ENCODE assay signal across 16 cellular contexts in the genomic region with DNA sequence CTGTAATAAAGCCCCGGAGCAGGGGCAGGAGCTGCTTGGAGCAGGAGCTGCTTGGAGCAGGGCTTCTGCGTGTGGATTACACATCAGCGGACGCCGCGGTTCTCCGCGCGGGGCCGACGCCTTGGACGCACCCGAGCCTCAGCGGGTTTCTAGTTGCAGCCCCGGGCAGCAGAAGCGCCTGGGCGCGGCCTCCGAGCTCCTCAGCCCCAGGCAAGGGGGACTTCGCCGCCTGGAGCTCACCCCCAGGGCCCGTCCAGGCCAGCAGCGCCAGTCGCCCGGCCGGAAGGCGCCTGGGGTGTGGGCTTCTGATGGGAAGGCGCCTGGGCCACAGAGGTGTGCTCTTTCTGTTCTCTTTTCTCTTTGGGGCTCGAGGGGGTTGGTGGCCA. TPM values are rescaled to one million over a fixed set of nuclear protein-coding genes. Genes with fewer than 3 reads are reported as not detected.
DNase-seq lines count a peak whose midpoint lies in the region; ATAC-seq and TF ChIP-seq lines count a peak whose summit lies in the region.
"Had no signal": no experiment of that assay in that cellular context is flagged by ENCODE, and none has a peak within 500 bp of the region (broad histone marks: within the 10 kb centered on the region; RNA-seq: fewer than 3 reads in every experiment).

No MANE protein-coding gene starts in this region.

- peaks cover 4% of the 10 kb centered on the region for H3K4me1 Mint-ChIP-seq in activated CD4-positive, alpha-beta T cell treated with anti-CD3 and anti-CD28 coated beads, Interleukin-2, amount 10 ng/mL, durations not matched to agents 24 days and 14 days

- TF ChIP-seq POLR2A in stomach (IDR thresholded peaks at IDR 0.05), result no peak

- no peak for TF ChIP-seq EP300 in stomach (IDR thresholded peaks at IDR 0.05)
- no peak for TF ChIP-seq EP300 in SK-N-SH (IDR thresholded peaks at IDR 0.05; ENCODE audit: borderline replicate concordance in 1 of 2, low read depth in 1 of 2, low read length in 1 of 2)

- H3K4me2 ChIP-seq in mesendoderm (ENCODE audit: low read length) (no peak overlapping the region), SK-N-SH (no peak overlapping the region)

- POLR2A ChIA-PET in SK-N-SH (lab: Yijun Ruan, JAX), result no interaction called here

- peak overlapping the region; percentile 60 for H3K27ac Mint-ChIP-seq in activated CD4-positive, alpha-beta T cell treated with anti-CD3 and anti-CD28 coated beads, Interleukin-2, amount 10 ng/mL, durations not matched to agents 24 days and 14 days
- H3K27ac Mint-ChIP-seq: CD4-positive, alpha-beta memory T cell had no signal

- H3K36me3 ChIP-seq in mesendoderm (ENCODE audit: control insufficient read depth, insufficient read depth, low read length), result no peaks in the 10 kb centered on the region
- H3K36me3 ChIP-seq in stomach, result peaks cover 0 to 37% (median 3%) of the 10 kb centered on the region in 4 donors
- H3K36me3 ChIP-seq in SK-N-SH (replicated peaks in 1 of 2; ENCODE audit: control insufficient read depth in 1 of 2, insufficient read depth in 2 of 2, low read length in 1 of 2), result no peaks in the 10 kb centered on the region
- H3K36me3 ChIP-seq: tibial nerve had no signal

- 0 out of 2 replicates have a peak, but pooled peaks cover 3% of the 10 kb centered on the region for H4K20me1 ChIP-seq in SK-N-SH (ENCODE audit: insufficient read depth)

- H3K79me1 ChIP-seq in mesendoderm (ENCODE audit: low read length), result no peaks in the 10 kb centered on the region

- ATAC-seq in omental fat pad (ENCODE audit: low FRiP score), result no peak
- ATAC-seq: foreskin keratinocyte had no signal

- H2BK5ac ChIP-seq in mesendoderm (ENCODE audit: low read length), result no peak overlapping the region

- no peak overlapping the region for H2AFZ ChIP-seq in SK-N-SH (ENCODE audit: low read depth)

- no peaks in the 10 kb centered on the region for H3K36me3 Mint-ChIP-seq in activated CD4-positive, alpha-beta T cell treated with anti-CD3 and anti-CD28 coated beads, Interleukin-2, amount 10 ng/mL, durations not matched to agents 24 days and 14 days (ENCODE audit: low read depth)
- H3K36me3 Mint-ChIP-seq: CD4-positive, alpha-beta memory T cell had no signal

- TF ChIP-seq CTCF in stomach (IDR thresholded peaks at IDR 0.05), result no peak
- no peak for TF ChIP-seq CTCF in SK-N-SH (IDR thresholded peaks at IDR 0.05)
- no peak for TF ChIP-seq CTCF in omental fat pad (IDR thresholded peaks at IDR 0.05)

- CTCF ChIA-PET in SK-N-SH (lab: Yijun Ruan, JAX), result interaction anchor here (1.0 to 10.0 kb wide), 16 partner anchors 9 to 695 kb away, joined by 3 to 178 read pairs (median 10); no protein-coding TSS in a partner anchor

- H3K9ac ChIP-seq in mesendoderm (ENCODE audit: low read length), result no peak overlapping the region
- no peak overlapping the region for H3K9ac ChIP-seq in SK-N-SH

- H3K27me3 Mint-ChIP-seq in activated CD4-positive, alpha-beta T cell treated with anti-CD3 and anti-CD28 coated beads, Interleukin-2, amount 10 ng/mL, durations not matched to agents 24 days and 14 days, result peaks cover 64% of the 10 kb centered on the region

- DNase-seq in activated CD4-positive, alpha-beta T cell treated with anti-CD3 and anti-CD28 coated beads, Interleukin-2, amount 10 ng/mL, durations not matched to agents 24 days and 14 days, result no peak
- no peak for DNase-seq in activated CD4-positive, alpha-beta T cell treated with anti-CD3 and anti-CD28 coated beads, Interleukin-2, amount 50 U/mL, for 48 hours
- DNase-seq in dermis blood vessel endothelial cell (peak; percentile 33), mesendoderm (peak; percentile 44), stomach (no peak), ACHN (no peak), SK-N-SH (no peak), omental fat pad (ENCODE audit: low spot score) (no peak)
- DNase-seq: foreskin keratinocyte, midbrain, MM.1S, NCI-H2029, NCI-H524 treated with DMSO at 0.1 percent for 48 hours had no signal

- no peak for TF ChIP-seq RAD21 in SK-N-SH (IDR thresholded peaks at IDR 0.05; ENCODE audit: low read length)

- WGBS in mesendoderm (ENCODE audit: extremely low coverage, insufficient coverage, low lambda C conversion rate), result no CpG with 5 or more reads among the region's 29 CpGs
- WGBS in stomach, 5 donors, result 6 to 13% (median 9%) methylated on average over 11 to 29 of the region's 29 CpGs
- whole genome bisulfite sequencing in SK-N-SH (ENCODE audit: low lambda C conversion rate), result 5% methylated on average over 17 of the region's 29 CpGs

- H3K4me1 ChIP-seq in mesendoderm (ENCODE audit: control insufficient read depth, low read depth, low read length) (no peaks in the 10 kb centered on the region), stomach (peaks cover 9 to 39% (median 28%) of the 10 kb centered on the region in 4 donors), SK-N-SH (ENCODE audit: control insufficient read depth in 1 of 2, insufficient read depth in 2 of 2, low read depth in 1 of 2, low read length in 1 of 2) (no peaks in the 10 kb centered on the region)

- peak overlapping the region; percentile 17 for H3K56ac ChIP-seq in mesendoderm (ENCODE audit: low read length)

- H3K9me2 ChIP-seq in SK-N-SH, result no peaks in the 10 kb centered on the region

- no peak overlapping the region for H2BK15ac ChIP-seq in mesendoderm (replicated peaks; ENCODE audit: low read depth)

- no peak overlapping the region for H3K4me3 Mint-ChIP-seq in activated CD4-positive, alpha-beta T cell treated with anti-CD3 and anti-CD28 coated beads, Interleukin-2, amount 10 ng/mL, durations not matched to agents 24 days and 14 days

- H4K8ac ChIP-seq in mesendoderm (ENCODE audit: low read depth, low read length), result no peak overlapping the region

- H3K79me2 ChIP-seq in mesendoderm (ENCODE audit: control insufficient read depth, insufficient read depth, low read length) (peaks cover 4% of the 10 kb centered on the region), SK-N-SH (ENCODE audit: insufficient read depth) (no peaks in the 10 kb centered on the region)

- H3K9me3 Mint-ChIP-seq in activated CD4-positive, alpha-beta T cell treated with anti-CD3 and anti-CD28 coated beads, Interleukin-2, amount 10 ng/mL, durations not matched to agents 24 days and 14 days, result no peaks in the 10 kb centered on the region

- intact Hi-C loops in activated CD4-positive, alpha-beta T cell treated with anti-CD3 and anti-CD28 coated beads, Interleukin-2, amount 10 ng/mL, durations not matched to agents 24 days and 14 days (cut with micrococcal nuclease), result loop anchor here (5.0 kb wide), 1 partner anchor 174 kb away; no protein-coding TSS in a partner anchor
- intact Hi-C loops in stomach (cut with DNase I; ENCODE audit: low total_unique reads), result no loop called here

- H3K9me3 ChIP-seq in stomach (no peaks in the 10 kb centered on the region), SK-N-SH (no peaks in the 10 kb centered on the region)
- H3K9me3 ChIP-seq: tibial nerve had no signal

- H3K27ac ChIP-seq in mesendoderm (ENCODE audit: low read depth, low read length), result no peak overlapping the region
- peak overlapping the region; percentile 58 to 99 (median 91) for H3K27ac ChIP-seq in stomach
- no peak overlapping the region for H3K27ac ChIP-seq in SK-N-SH (ENCODE audit: low read depth in 2 of 2, low read length in 1 of 2)
- H3K27ac ChIP-seq: 22Rv1, foreskin keratinocyte had no signal

- no peaks in the 10 kb centered on the region for H3F3A ChIP-seq in SK-N-SH (replicated peaks; ENCODE audit: insufficient read depth)

- H3K27me3 ChIP-seq in mesendoderm (ENCODE audit: insufficient read depth, low read length, poor library complexity) (peaks cover 34% of the 10 kb centered on the region), stomach (peaks cover 0 to 100% (median 87%) of the 10 kb centered on the region in 3 donors), SK-N-SH (ENCODE audit: insufficient read depth) (peaks cover 80% of the 10 kb centered on the region)

- no peak overlapping the region for H2AK5ac ChIP-seq in mesendoderm (ENCODE audit: low read length)

- no peak overlapping the region for H3K18ac ChIP-seq in mesendoderm (ENCODE audit: low read length)

- H3K4ac ChIP-seq in mesendoderm (ENCODE audit: low read depth, low read length), result no peak overlapping the region

- no peak overlapping the region for H2BK120ac ChIP-seq in mesendoderm (ENCODE audit: low read depth, low read length)

- H3K4me3 ChIP-seq in mesendoderm (ENCODE audit: low read length) (no peak overlapping the region), stomach (peak overlapping the region; percentile 53 to 73 (median 66)), SK-N-SH (ENCODE audit: low read depth in 2 of 2, low read length in 1 of 2) (no peak overlapping the region)

- H4K5ac ChIP-seq in mesendoderm (ENCODE audit: low read length), result no peak overlapping the region

- in situ Hi-C loops in ACHN (cut with HindIII; ENCODE audit: low pct_ligation_motif_present, low pct_unique_long_range_greater_than_20kb, low sequenced_read_pairs), result no loop called here

- no peak overlapping the region for H3K23ac ChIP-seq in mesendoderm (ENCODE audit: low read length)

RNA-seq across cellular contexts. Expression of gene FOXF1, which starts 6.3 kb away (rescaled TPM):
- total RNA-seq in activated CD4-positive, alpha-beta T cell treated with anti-CD3 and anti-CD28 coated beads, Interleukin-2, amount 10 ng/mL, durations not matched to agents 24 days and 14 days, result not detected in 2 replicates
- total RNA-seq in dermis blood vessel endothelial cell (0.14 and 0.17 TPM in 2 replicates), stomach (10 to 100 TPM; 18.4 to 37.9 (median 26.9) TPM), omental fat pad (1 to 10 TPM in 3 of 4 donors, under 1 TPM in 1; 0.88 to 6.6 (median 1.4) TPM)
- polyA plus RNA-seq in mesendoderm (2013, experiment 1 of 2), result 0.07 TPM
- 0.03 TPM for polyA plus RNA-seq in mesendoderm (2013, experiment 2 of 2)
- polyA plus RNA-seq in stomach (10 to 100 TPM; 15.7 to 18.2 (median 17.7) TPM), SK-N-SH (2012; rRNA removed) (0.02 TPM in 1 of 2 replicates, not detected in the other)
- polyA plus RNA-seq in SK-N-SH (2012; cell fraction: cytosol; rRNA removed), result 0.01 TPM in 1 of 2 replicates, not detected in the other
- 0.02 and 0.04 TPM in 2 replicates for polyA plus RNA-seq in SK-N-SH (2012; cell fraction: nucleus; rRNA removed)
- total RNA-seq: CD4-positive, alpha-beta memory T cell; foreskin keratinocyte had no signal
- polyA plus RNA-seq: CD4-positive, alpha-beta memory T cell; foreskin keratinocyte had no signal

RNA-seq across cellular contexts. Expression of gene MTHFSD, which starts 38.4 kb away (rescaled TPM):
- total RNA-seq in activated CD4-positive, alpha-beta T cell treated with anti-CD3 and anti-CD28 coated beads, Interleukin-2, amount 10 ng/mL, durations not matched to agents 24 days and 14 days, result 27.2 and 29.1 TPM in 2 replicates
- total RNA-seq in dermis blood vessel endothelial cell (14.5 and 17.7 TPM in 2 replicates), stomach (10 to 100 TPM in 2 of 5 donors, 1 to 10 TPM in 3; 3.5 to 23.1 (median 8.0) TPM), omental fat pad (10 to 100 TPM in 1 of 4 donors, 1 to 10 TPM in 3; 6.4 to 20.2 (median 9.1) TPM)
- 5.5 TPM for polyA plus RNA-seq in mesendoderm (2013, experiment 1 of 2)
- polyA plus RNA-seq in mesendoderm (2013, experiment 2 of 2), result 6.0 TPM
- polyA plus RNA-seq in stomach (10 to 100 TPM in 1 of 3 donors, 1 to 10 TPM in 2; 4.8 to 13.0 (median 7.0) TPM), SK-N-SH (2012; rRNA removed) (15.6 and 18.7 TPM in 2 replicates)
- polyA plus RNA-seq in SK-N-SH (2012; cell fraction: cytosol; rRNA removed), result 5.6 and 8.7 TPM in 2 replicates
- 61.2 and 70.2 TPM in 2 replicates for polyA plus RNA-seq in SK-N-SH (2012; cell fraction: nucleus; rRNA removed)

RNA-seq across cellular contexts. Expression of gene FOXC2, which starts 50.0 kb away (rescaled TPM):
- total RNA-seq in activated CD4-positive, alpha-beta T cell treated with anti-CD3 and anti-CD28 coated beads, Interleukin-2, amount 10 ng/mL, durations not matched to agents 24 days and 14 days, result not detected in 2 replicates
- total RNA-seq in dermis blood vessel endothelial cell, result 2.2 and 8.1 TPM in 2 replicates
- polyA plus RNA-seq in mesendoderm (2013, experiment 1 of 2), result 1.7 TPM
- polyA plus RNA-seq in mesendoderm (2013, experiment 2 of 2), result 1.7 TPM
- total RNA-seq in stomach, result under 1 TPM in 1 of 5 donors, not detected in 4; 0.18 TPM
- polyA plus RNA-seq in stomach, result under 1 TPM in 2 of 3 donors, not detected in 1; 0.08 to 0.12 TPM
- 0.37 and 1.3 TPM in 2 replicates for polyA plus RNA-seq in SK-N-SH (2012; rRNA removed)
- 1.1 TPM in 2 replicates for polyA plus RNA-seq in SK-N-SH (2012; cell fraction: cytosol; rRNA removed)
- 2.0 TPM in 2 replicates for polyA plus RNA-seq in SK-N-SH (2012; cell fraction: nucleus; rRNA removed)
- total RNA-seq in omental fat pad, result under 1 TPM; 0.25 to 0.72 (median 0.38) TPM
- total RNA-seq: CD4-positive, alpha-beta memory T cell; foreskin keratinocyte had no signal
- polyA plus RNA-seq: CD4-positive, alpha-beta memory T cell; foreskin keratinocyte had no signal

Comparison
In these comparisons a context has a peak if more than half of its experiments do, and no peak if none do; other contexts are left out.
1. DNase-seq: peak in dermis blood vessel endothelial cell (single experiment) and mesendoderm (single experiment); none in activated CD4-positive, alpha-beta T cell treated with anti-CD3 and anti-CD28 coated beads, Interleukin-2, amount 10 ng/mL, durations not matched to agents 24 days and 14 days (single experiment), activated CD4-positive, alpha-beta T cell treated with anti-CD3 and anti-CD28 coated beads, Interleukin-2, amount 50 U/mL, for 48 hours (0 of 2), stomach (single experiment), ACHN (single experiment), SK-N-SH (single experiment) and omental fat pad (single experiment).
2. H3K27ac ChIP-seq: peak in stomach (5 of 5); none in mesendoderm (single experiment) and SK-N-SH (0 of 2).
3. H3K4me3 ChIP-seq: peak in stomach (4 of 4); none in mesendoderm (single experiment) and SK-N-SH (0 of 2).